8 cellular contexts compared by ENCODE assay signal in genomic region chr1:42335809-42336518, GRCh38. TPM values are rescaled to one million over a fixed set of nuclear protein-coding genes. Genes with fewer than 3 reads are reported as not detected.
DNase-seq lines count a peak whose midpoint lies in the region; ATAC-seq lines count a peak whose summit lies in the region.

No MANE protein-coding gene starts in this region.

- no peak for ATAC-seq in activated T-cell treated with anti-CD3 and anti-CD28 coated beads, Interleukin-2, amount 50 U/mL, for 72 hours (replicated peaks in 1 of 2)
- ATAC-seq in activated naive CD8-positive, alpha-beta T cell treated with anti-CD3 and anti-CD28 coated beads, Interleukin-2, amount 10 ng/mL, durations not matched to agents 7 days and 5 days (ENCODE audit: low read depth), result no peak
- no peak for ATAC-seq in HG02571 (IDR thresholded peaks at IDR 0.05; ENCODE audit: unreplicated experiment)

- no peaks in the 10 kb centered on the region for H3K27me3 ChIP-seq in iPS-15b (ENCODE audit: control insufficient read depth, insufficient read depth, low read length)
- no peaks in the 10 kb centered on the region for H3K27me3 ChIP-seq in skeletal muscle satellite cell (ENCODE audit: control insufficient read depth, insufficient read depth, low read length)

- no peaks in the 10 kb centered on the region for H3K36me3 ChIP-seq in iPS-15b (ENCODE audit: control insufficient read depth, insufficient read depth, low read length)
- no peaks in the 10 kb centered on the region for H3K36me3 ChIP-seq in skeletal muscle satellite cell (ENCODE audit: insufficient read depth, low read length)

- H3K4me1 ChIP-seq in iPS-15b (ENCODE audit: control insufficient read depth, insufficient read depth, low read length), result peaks cover 13% of the 10 kb centered on the region
- peaks cover 15% of the 10 kb centered on the region for H3K4me1 ChIP-seq in skeletal muscle satellite cell (ENCODE audit: control insufficient read depth, insufficient read depth, low read length)

- H3K9me3 ChIP-seq in iPS-15b (ENCODE audit: control insufficient read depth, insufficient read depth, low read length) (no peaks in the 10 kb centered on the region), skeletal muscle satellite cell (replicated peaks; ENCODE audit: low read length) (no peaks in the 10 kb centered on the region)

- H3K9me3 Mint-ChIP-seq in activated T-cell treated with anti-CD3 and anti-CD28 coated beads, Interleukin-2, amount 50 U/mL, for 72 hours, result no peaks in the 10 kb centered on the region
- H3K9me3 Mint-ChIP-seq in activated naive CD8-positive, alpha-beta T cell treated with anti-CD3 and anti-CD28 coated beads, Interleukin-2, amount 10 ng/mL, durations not matched to agents 7 days and 5 days, result no peaks in the 10 kb centered on the region

- H3K4me3 Mint-ChIP-seq in activated T-cell treated with anti-CD3 and anti-CD28 coated beads, Interleukin-2, amount 50 U/mL, for 72 hours, result peak overlapping the region; percentile 87 to 88
- H3K4me3 Mint-ChIP-seq in activated naive CD8-positive, alpha-beta T cell treated with anti-CD3 and anti-CD28 coated beads, Interleukin-2, amount 10 ng/mL, durations not matched to agents 7 days and 5 days, result peak overlapping the region; percentile 91

- peak overlapping the region; percentile 92 for H3K27ac Mint-ChIP-seq in activated T-cell treated with anti-CD3 and anti-CD28 coated beads, Interleukin-2, amount 50 U/mL, for 72 hours
- peak overlapping the region; percentile 86 for H3K27ac Mint-ChIP-seq in activated naive CD8-positive, alpha-beta T cell treated with anti-CD3 and anti-CD28 coated beads, Interleukin-2, amount 10 ng/mL, durations not matched to agents 7 days and 5 days

- no peak for DNase-seq in activated T-cell treated with anti-CD3 and anti-CD28 coated beads, Interleukin-2, amount 50 U/mL, for 72 hours
- DNase-seq in activated T-cell treated with anti-CD3 and anti-CD28 coated beads, Interleukin-2, amount 50 U/mL, for 48 hours, result no peak
- DNase-seq in NCI-H146 treated with DMSO at 0.1 percent for 48 hours (lab: John Stamatoyannopoulos, UW; ENCODE audit: unreplicated experiment), result peak; percentile 95
- DNase-seq in activated naive CD8-positive, alpha-beta T cell treated with anti-CD3 and anti-CD28 coated beads, Interleukin-2, amount 10 ng/mL, durations not matched to agents 7 days and 5 days, result no peak
- DNase-seq in iPS-NIHi11 (ENCODE audit: low spot score), result no peak

- H3K4me2 ChIP-seq in skeletal muscle satellite cell (ENCODE audit: low read length), result peak overlapping the region; percentile 91

- H3K4me3 ChIP-seq in iPS-15b (ENCODE audit: low read depth, low read length) (peak overlapping the region; percentile 90), skeletal muscle satellite cell (ENCODE audit: low read length) (peak overlapping the region; percentile 98)

- POLR2A ChIA-PET in activated naive CD8-positive, alpha-beta T cell treated with anti-CD3 and anti-CD28 coated beads, Interleukin-2, amount 10 ng/mL, durations not matched to agents 7 days and 5 days (lab: Charles Lee), result interaction anchor here (0.6 to 1.0 kb wide), 4 partner anchors 19 to 430 kb away, joined by 3 to 9 read pairs (median 4); no protein-coding TSS in a partner anchor

- H3K27me3 Mint-ChIP-seq in activated T-cell treated with anti-CD3 and anti-CD28 coated beads, Interleukin-2, amount 50 U/mL, for 72 hours (ENCODE audit: low read depth), result no peaks in the 10 kb centered on the region
- H3K27me3 Mint-ChIP-seq in activated naive CD8-positive, alpha-beta T cell treated with anti-CD3 and anti-CD28 coated beads, Interleukin-2, amount 10 ng/mL, durations not matched to agents 7 days and 5 days, result no peaks in the 10 kb centered on the region

- no peaks in the 10 kb centered on the region for H3K36me3 Mint-ChIP-seq in activated T-cell treated with anti-CD3 and anti-CD28 coated beads, Interleukin-2, amount 50 U/mL, for 72 hours (ENCODE audit: insufficient read depth in 2 of 2)
- no peaks in the 10 kb centered on the region for H3K36me3 Mint-ChIP-seq in activated naive CD8-positive, alpha-beta T cell treated with anti-CD3 and anti-CD28 coated beads, Interleukin-2, amount 10 ng/mL, durations not matched to agents 7 days and 5 days

- H3K4me1 Mint-ChIP-seq in activated T-cell treated with anti-CD3 and anti-CD28 coated beads, Interleukin-2, amount 50 U/mL, for 72 hours (ENCODE audit: low read depth), result peaks cover 44% of the 10 kb centered on the region
- H3K4me1 Mint-ChIP-seq in activated naive CD8-positive, alpha-beta T cell treated with anti-CD3 and anti-CD28 coated beads, Interleukin-2, amount 10 ng/mL, durations not matched to agents 7 days and 5 days, result peaks cover 30% of the 10 kb centered on the region

- peak overlapping the region; percentile 90 for H3K9ac ChIP-seq in iPS-15b (ENCODE audit: low read depth, low read length)
- peak overlapping the region; percentile 97 for H3K9ac ChIP-seq in skeletal muscle satellite cell (ENCODE audit: low read depth, low read length)

RNA-seq across cellular contexts. Expression of gene FOXJ3, which starts 0.9 kb away (rescaled TPM):
- total RNA-seq in activated T-cell treated with anti-CD3 and anti-CD28 coated beads, Interleukin-2, amount 50 U/mL, for 72 hours, result 10 to 100 TPM; 44.5 to 47.5 TPM
- 10 to 100 TPM; 59.1 to 61.1 TPM for total RNA-seq in activated naive CD8-positive, alpha-beta T cell treated with anti-CD3 and anti-CD28 coated beads, Interleukin-2, amount 10 ng/mL, durations not matched to agents 7 days and 5 days
- 19.7 and 20.0 TPM in 2 replicates for total RNA-seq in skeletal muscle satellite cell (2012; rRNA removed)

RNA-seq across cellular contexts. Expression of gene RIMKLA, which starts 44.6 kb away (rescaled TPM):
- total RNA-seq in activated T-cell treated with anti-CD3 and anti-CD28 coated beads, Interleukin-2, amount 50 U/mL, for 72 hours, result 1 to 10 TPM in 1 of 2 donors, under 1 TPM in 1; 0.79 to 1.9 TPM
- total RNA-seq in activated naive CD8-positive, alpha-beta T cell treated with anti-CD3 and anti-CD28 coated beads, Interleukin-2, amount 10 ng/mL, durations not matched to agents 7 days and 5 days, result 1 to 10 TPM; 3.6 to 3.7 TPM
- not detected in 2 replicates for total RNA-seq in skeletal muscle satellite cell (2012; rRNA removed)
